ENCODE assay signal across 1 cellular context in genomic region chr4:22490718-22491330, GRCh38.
TF ChIP-seq lines count a peak whose summit lies in the region.

No MANE protein-coding gene starts in this region.

TF ChIP-seq in HepG2, 621 proteins besides CTCF, POLR2A, EP300 and RAD21 (continued from another document and continues in another):
- TF ChIP-seq, protein P1, sequence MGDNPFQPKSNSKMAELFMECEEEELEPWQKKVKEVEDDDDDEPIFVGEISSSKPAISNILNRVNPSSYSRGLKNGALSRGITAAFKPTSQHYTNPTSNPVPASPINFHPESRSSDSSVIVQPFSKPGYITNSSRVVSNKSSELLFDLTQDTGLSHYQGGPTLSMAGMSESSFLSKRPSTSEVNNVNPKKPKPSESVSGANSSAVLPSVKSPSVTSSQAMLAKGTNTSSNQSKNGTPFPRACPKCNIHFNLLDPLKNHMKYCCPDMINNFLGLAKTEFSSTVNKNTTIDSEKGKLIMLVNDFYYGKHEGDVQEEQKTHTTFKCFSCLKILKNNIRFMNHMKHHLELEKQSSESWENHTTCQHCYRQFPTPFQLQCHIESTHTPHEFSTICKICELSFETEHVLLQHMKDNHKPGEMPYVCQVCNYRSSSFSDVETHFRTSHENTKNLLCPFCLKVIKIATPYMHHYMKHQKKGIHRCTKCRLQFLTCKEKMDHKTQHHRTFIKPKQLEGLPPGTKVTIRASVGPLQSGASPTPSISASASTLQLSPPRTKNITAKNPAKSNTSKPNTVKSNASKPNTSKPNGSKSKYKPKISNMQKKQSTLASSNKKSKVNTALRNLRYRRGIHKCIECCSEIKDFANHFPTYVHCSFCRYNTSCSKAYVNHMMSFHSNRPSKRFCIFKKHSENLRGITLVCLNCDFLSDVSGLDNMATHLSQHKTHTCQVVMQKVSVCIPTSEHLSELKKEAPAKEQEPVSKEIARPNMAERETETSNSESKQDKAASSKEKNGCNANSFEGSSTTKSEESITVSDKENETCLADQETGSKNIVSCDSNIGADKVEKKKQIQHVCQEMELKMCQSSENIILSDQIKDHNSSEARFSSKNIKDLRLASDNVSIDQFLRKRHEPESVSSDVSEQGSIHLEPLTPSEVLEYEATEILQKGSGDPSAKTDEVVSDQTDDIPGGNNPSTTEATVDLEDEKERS (CRISPR knock-in tag; IDR thresholded peaks at IDR 0.05): no peak
- no peak for TF ChIP-seq SNAPC4 (CRISPR knock-in tag; IDR thresholded peaks at IDR 0.05)
- no peak for TF ChIP-seq KDM6A (CRISPR knock-in tag; IDR thresholded peaks at IDR 0.05; ENCODE audit: low read depth)
- no peak for TF ChIP-seq FOXC1 (CRISPR knock-in tag; IDR thresholded peaks at IDR 0.05; ENCODE audit: borderline replicate concordance)
- TF ChIP-seq, protein P2, sequence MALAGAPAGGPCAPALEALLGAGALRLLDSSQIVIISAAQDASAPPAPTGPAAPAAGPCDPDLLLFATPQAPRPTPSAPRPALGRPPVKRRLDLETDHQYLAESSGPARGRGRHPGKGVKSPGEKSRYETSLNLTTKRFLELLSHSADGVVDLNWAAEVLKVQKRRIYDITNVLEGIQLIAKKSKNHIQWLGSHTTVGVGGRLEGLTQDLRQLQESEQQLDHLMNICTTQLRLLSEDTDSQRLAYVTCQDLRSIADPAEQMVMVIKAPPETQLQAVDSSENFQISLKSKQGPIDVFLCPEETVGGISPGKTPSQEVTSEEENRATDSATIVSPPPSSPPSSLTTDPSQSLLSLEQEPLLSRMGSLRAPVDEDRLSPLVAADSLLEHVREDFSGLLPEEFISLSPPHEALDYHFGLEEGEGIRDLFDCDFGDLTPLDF (CRISPR knock-in tag; IDR thresholded peaks at IDR 0.05): no peak
- no peak for TF ChIP-seq SP2 (CRISPR knock-in tag; IDR thresholded peaks at IDR 0.05)
- TF ChIP-seq MTF1 (CRISPR knock-in tag; IDR thresholded peaks at IDR 0.05): no peak
- TF ChIP-seq SOX13 (IDR thresholded peaks at IDR 0.05): no peak
- TF ChIP-seq SOX13 (CRISPR knock-in tag; conservative IDR thresholded peaks at IDR 0.05 in 1 of 2, IDR thresholded peaks at IDR 0.05 in 1 of 2): peak in 1 of 2 experiments; percentile 25; a peak in 1 of 4 replicates
- TF ChIP-seq ZNF331 (CRISPR knock-in tag; IDR thresholded peaks at IDR 0.05): 0 out of 2 replicates have a peak, but pooled peaks have one; percentile 22
- TF ChIP-seq ZEB1 (IDR thresholded peaks at IDR 0.05; ENCODE audit: insufficient replicate concordance, low read depth): peak; percentile 52
- TF ChIP-seq SUZ12 (IDR thresholded peaks at IDR 0.05; ENCODE audit: low read depth, low read length): no peak
- no peak for TF ChIP-seq ATF7-NPFF (CRISPR knock-in tag; IDR thresholded peaks at IDR 0.05; ENCODE audit: low read depth)
- TF ChIP-seq ZNF564 (CRISPR knock-in tag; IDR thresholded peaks at IDR 0.05): no peak
- no peak for TF ChIP-seq ARID4A (CRISPR knock-in tag; IDR thresholded peaks at IDR 0.05; ENCODE audit: borderline replicate concordance)
- no peak for TF ChIP-seq RFX3 (CRISPR knock-in tag; IDR thresholded peaks at IDR 0.05)
- TF ChIP-seq, protein P3, sequence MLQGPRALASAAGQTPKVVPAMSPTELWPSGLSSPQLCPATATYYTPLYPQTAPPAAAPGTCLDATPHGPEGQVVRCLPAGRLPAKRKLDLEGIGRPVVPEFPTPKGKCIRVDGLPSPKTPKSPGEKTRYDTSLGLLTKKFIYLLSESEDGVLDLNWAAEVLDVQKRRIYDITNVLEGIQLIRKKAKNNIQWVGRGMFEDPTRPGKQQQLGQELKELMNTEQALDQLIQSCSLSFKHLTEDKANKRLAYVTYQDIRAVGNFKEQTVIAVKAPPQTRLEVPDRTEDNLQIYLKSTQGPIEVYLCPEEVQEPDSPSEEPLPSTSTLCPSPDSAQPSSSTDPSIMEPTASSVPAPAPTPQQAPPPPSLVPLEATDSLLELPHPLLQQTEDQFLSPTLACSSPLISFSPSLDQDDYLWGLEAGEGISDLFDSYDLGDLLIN (CRISPR knock-in tag; IDR thresholded peaks at IDR 0.05; ENCODE audit: borderline replicate concordance): no peak
- TF ChIP-seq TFAP4 (IDR thresholded peaks at IDR 0.05; ENCODE audit: borderline replicate concordance, low read depth): no peak
- TF ChIP-seq ZNF33A (CRISPR knock-in tag; IDR thresholded peaks at IDR 0.05; ENCODE audit: borderline replicate concordance): no peak
- no peak for TF ChIP-seq RXRB (CRISPR knock-in tag; IDR thresholded peaks at IDR 0.05; ENCODE audit: borderline replicate concordance)
- TF ChIP-seq RFXAP (CRISPR knock-in tag; IDR thresholded peaks at IDR 0.05; ENCODE audit: borderline replicate concordance): no peak
- TF ChIP-seq, protein P4, sequence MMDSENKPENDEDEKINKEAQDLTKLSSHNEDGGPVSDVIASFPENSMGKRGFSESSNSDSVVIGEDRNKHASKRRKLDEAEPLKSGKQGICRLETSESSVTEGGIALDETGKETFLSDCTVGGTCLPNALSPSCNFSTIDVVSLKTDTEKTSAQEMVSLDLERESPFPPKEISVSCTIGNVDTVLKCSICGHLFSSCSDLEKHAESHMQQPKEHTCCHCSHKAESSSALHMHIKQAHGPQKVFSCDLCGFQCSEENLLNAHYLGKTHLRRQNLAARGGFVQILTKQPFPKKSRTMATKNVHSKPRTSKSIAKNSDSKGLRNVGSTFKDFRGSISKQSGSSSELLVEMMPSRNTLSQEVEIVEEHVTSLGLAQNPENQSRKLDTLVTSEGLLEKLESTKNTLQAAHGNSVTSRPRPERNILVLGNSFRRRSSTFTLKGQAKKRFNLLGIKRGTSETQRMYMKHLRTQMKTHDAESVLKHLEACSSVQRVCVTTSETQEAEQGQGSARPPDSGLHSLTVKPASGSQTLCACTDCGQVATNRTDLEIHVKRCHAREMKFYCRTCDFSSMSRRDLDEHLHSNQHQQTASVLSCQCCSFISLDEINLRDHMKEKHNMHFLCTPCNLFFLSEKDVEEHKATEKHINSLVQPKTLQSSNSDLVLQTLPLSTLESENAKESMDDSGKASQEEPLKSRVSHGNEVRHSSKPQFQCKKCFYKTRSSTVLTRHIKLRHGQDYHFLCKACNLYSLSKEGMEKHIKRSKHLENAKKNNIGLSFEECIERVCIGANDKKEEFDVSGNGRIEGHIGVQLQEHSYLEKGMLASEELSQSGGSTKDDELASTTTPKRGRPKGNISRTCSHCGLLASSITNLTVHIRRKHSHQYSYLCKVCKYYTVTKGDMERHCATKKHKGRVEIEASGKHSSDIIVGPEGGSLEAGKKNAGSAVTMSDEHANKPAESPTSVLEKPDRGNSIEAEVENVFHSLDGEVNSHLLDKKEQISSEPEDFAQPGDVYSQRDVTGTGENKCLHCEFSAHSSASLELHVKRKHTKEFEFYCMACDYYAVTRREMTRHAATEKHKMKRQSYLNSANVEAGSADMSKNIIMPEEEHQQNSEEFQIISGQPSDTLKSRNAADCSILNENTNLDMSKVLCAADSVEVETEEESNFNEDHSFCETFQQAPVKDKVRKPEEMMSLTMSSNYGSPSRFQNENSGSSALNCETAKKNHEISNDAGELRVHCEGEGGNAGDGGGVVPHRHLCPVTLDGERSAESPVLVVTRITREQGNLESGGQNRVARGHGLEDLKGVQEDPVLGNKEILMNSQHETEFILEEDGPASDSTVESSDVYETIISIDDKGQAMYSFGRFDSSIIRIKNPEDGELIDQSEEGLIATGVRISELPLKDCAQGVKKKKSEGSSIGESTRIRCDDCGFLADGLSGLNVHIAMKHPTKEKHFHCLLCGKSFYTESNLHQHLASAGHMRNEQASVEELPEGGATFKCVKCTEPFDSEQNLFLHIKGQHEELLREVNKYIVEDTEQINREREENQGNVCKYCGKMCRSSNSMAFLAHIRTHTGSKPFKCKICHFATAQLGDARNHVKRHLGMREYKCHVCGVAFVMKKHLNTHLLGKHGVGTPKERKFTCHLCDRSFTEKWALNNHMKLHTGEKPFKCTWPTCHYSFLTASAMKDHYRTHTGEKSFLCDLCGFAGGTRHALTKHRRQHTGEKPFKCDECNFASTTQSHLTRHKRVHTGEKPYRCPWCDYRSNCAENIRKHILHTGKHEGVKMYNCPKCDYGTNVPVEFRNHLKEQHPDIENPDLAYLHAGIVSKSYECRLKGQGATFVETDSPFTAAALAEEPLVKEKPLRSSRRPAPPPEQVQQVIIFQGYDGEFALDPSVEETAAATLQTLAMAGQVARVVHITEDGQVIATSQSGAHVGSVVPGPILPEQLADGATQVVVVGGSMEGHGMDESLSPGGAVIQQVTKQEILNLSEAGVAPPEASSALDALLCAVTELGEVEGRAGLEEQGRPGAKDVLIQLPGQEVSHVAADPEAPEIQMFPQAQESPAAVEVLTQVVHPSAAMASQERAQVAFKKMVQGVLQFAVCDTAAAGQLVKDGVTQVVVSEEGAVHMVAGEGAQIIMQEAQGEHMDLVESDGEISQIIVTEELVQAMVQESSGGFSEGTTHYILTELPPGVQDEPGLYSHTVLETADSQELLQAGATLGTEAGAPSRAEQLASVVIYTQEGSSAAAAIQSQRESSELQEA (CRISPR knock-in tag; IDR thresholded peaks at IDR 0.05; ENCODE audit: not compliant biosample characterization): no peak
- TF ChIP-seq ZBTB7B (CRISPR knock-in tag; IDR thresholded peaks at IDR 0.05): no peak
- TF ChIP-seq CREM (IDR thresholded peaks at IDR 0.05): no peak
- TF ChIP-seq CREM (CRISPR knock-in tag; IDR thresholded peaks at IDR 0.05): no peak
- TF ChIP-seq RBFOX2 (IDR thresholded peaks at IDR 0.05; ENCODE audit: low read depth, low read length): no peak
- TF ChIP-seq ZNF225 (CRISPR knock-in tag; IDR thresholded peaks at IDR 0.05): no peak
- TF ChIP-seq KDM5A (IDR thresholded peaks at IDR 0.05; ENCODE audit: borderline replicate concordance, low read length): no peak
- TF ChIP-seq, protein P5, sequence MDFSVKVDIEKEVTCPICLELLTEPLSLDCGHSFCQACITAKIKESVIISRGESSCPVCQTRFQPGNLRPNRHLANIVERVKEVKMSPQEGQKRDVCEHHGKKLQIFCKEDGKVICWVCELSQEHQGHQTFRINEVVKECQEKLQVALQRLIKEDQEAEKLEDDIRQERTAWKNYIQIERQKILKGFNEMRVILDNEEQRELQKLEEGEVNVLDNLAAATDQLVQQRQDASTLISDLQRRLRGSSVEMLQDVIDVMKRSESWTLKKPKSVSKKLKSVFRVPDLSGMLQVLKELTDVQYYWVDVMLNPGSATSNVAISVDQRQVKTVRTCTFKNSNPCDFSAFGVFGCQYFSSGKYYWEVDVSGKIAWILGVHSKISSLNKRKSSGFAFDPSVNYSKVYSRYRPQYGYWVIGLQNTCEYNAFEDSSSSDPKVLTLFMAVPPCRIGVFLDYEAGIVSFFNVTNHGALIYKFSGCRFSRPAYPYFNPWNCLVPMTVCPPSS (IDR thresholded peaks at IDR 0.05): no peak
